ENCODE assay signal across 8 cellular contexts in genomic region chr1:227437495-227438008, GRCh38.
DNase-seq lines count a peak whose midpoint lies in the region; ATAC-seq and TF ChIP-seq lines count a peak whose summit lies in the region.

No MANE protein-coding gene starts in this region.

- peaks cover 22% of the 10 kb centered on the region for H3K4me1 Mint-ChIP-seq in chondrocyte (ENCODE audit: low read depth)

- no peaks in the 10 kb centered on the region for H3K36me3 Mint-ChIP-seq in chondrocyte (ENCODE audit: low read depth)

- intact Hi-C loops in aorta (cut with DNase I): loop anchor here (5.0 to 10.0 kb wide), 5 partner anchors 120 to 310 kb away; partner anchors contain the start of gene CDC42BPA (in 2 of the 2)

- no peaks in the 10 kb centered on the region for H3K9me3 ChIP-seq in aorta (ENCODE audit: control insufficient read depth, low read length)

- H3K36me3 ChIP-seq in aorta (ENCODE audit: control insufficient read depth in 1 of 2, insufficient read depth in 2 of 2, low read length in 1 of 2): no peaks in the 10 kb centered on the region

- ATAC-seq in GM19463 (IDR thresholded peaks at IDR 0.05; ENCODE audit: unreplicated experiment) (peak; percentile 50), aorta (ENCODE audit: low FRiP score) (peak; percentile 78), HG03469 (IDR thresholded peaks at IDR 0.05; ENCODE audit: unreplicated experiment) (no peak), GM18870 (IDR thresholded peaks at IDR 0.05; ENCODE audit: unreplicated experiment) (no peak)

- H3K27ac Mint-ChIP-seq in chondrocyte (ENCODE audit: unreplicated experiment): no peak overlapping the region

- H3K27me3 Mint-ChIP-seq in chondrocyte (ENCODE audit: low read depth): no peaks in the 10 kb centered on the region

- no peaks in the 10 kb centered on the region for H3K4me1 ChIP-seq in aorta (ENCODE audit: control insufficient read depth in 1 of 2, insufficient read depth in 2 of 2, low read length in 2 of 2)

- WGBS in aorta, 2 donors: 1 to 3% methylated on average over 7 of the region's 7 CpGs

- peak overlapping the region in 1 of 2 donors; percentile 41 for H3K4me3 ChIP-seq in aorta (ENCODE audit: low read length in 2 of 2)

- TF ChIP-seq CTCF in chondrocyte (IDR thresholded peaks at IDR 0.05): peak; percentile 91

- no peaks in the 10 kb centered on the region for H3K27me3 ChIP-seq in aorta (ENCODE audit: control insufficient read depth in 1 of 2, insufficient read depth in 2 of 2, low read length in 1 of 2)

- DNase-seq in 8988T: peak; percentile 34
- DNase-seq in NCI-H524 treated with DMSO at 0.1 percent for 48 hours (lab: John Stamatoyannopoulos, UW): peak; percentile 44
- no peak for DNase-seq in chondrocyte (ENCODE audit: low spot score)
- peak; percentile 78 for DNase-seq in medulla oblongata (ENCODE audit: extremely low spot score)
- no peak for DNase-seq in aorta

- H3K4me3 Mint-ChIP-seq in chondrocyte (ENCODE audit: unreplicated experiment): peak overlapping the region; percentile 14

- no peak overlapping the region for H3K27ac ChIP-seq in aorta (ENCODE audit: low read depth in 1 of 2, low read length in 2 of 2)

- H3K9me3 Mint-ChIP-seq in chondrocyte (ENCODE audit: low read depth): no peaks in the 10 kb centered on the region

Comparison
In these comparisons a context has a peak if more than half of its experiments do, and no peak if none do; other contexts are left out.
1. DNase-seq: peak in 8988T (single experiment), NCI-H524 treated with DMSO at 0.1 percent for 48 hours (single experiment) and medulla oblongata (single experiment); none in chondrocyte (single experiment) and aorta (0 of 2).
2. ATAC-seq: peak in GM19463 (single experiment) and aorta (single experiment); none in HG03469 (single experiment) and GM18870 (single experiment).